In genomic region chr3:188433526-188433855, GRCh38 we compare ENCODE assay signal across 1 cellular context.
TF ChIP-seq lines count a peak whose summit lies in the region.

No MANE protein-coding gene starts in this region.

TF ChIP-seq in SK-N-SH treated with all-trans-retinoic acid at 6 μM for 48 hours, 23 proteins besides CTCF, POLR2A, EP300 and RAD21 (continued from another document):
- TF ChIP-seq, protein P1, sequence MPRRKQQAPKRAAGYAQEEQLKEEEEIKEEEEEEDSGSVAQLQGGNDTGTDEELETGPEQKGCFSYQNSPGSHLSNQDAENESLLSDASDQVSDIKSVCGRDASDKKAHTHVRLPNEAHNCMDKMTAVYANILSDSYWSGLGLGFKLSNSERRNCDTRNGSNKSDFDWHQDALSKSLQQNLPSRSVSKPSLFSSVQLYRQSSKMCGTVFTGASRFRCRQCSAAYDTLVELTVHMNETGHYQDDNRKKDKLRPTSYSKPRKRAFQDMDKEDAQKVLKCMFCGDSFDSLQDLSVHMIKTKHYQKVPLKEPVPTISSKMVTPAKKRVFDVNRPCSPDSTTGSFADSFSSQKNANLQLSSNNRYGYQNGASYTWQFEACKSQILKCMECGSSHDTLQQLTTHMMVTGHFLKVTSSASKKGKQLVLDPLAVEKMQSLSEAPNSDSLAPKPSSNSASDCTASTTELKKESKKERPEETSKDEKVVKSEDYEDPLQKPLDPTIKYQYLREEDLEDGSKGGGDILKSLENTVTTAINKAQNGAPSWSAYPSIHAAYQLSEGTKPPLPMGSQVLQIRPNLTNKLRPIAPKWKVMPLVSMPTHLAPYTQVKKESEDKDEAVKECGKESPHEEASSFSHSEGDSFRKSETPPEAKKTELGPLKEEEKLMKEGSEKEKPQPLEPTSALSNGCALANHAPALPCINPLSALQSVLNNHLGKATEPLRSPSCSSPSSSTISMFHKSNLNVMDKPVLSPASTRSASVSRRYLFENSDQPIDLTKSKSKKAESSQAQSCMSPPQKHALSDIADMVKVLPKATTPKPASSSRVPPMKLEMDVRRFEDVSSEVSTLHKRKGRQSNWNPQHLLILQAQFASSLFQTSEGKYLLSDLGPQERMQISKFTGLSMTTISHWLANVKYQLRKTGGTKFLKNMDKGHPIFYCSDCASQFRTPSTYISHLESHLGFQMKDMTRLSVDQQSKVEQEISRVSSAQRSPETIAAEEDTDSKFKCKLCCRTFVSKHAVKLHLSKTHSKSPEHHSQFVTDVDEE (CRISPR knock-in tag; IDR thresholded peaks at IDR 0.05), result no peak
